In the genomic region with DNA sequence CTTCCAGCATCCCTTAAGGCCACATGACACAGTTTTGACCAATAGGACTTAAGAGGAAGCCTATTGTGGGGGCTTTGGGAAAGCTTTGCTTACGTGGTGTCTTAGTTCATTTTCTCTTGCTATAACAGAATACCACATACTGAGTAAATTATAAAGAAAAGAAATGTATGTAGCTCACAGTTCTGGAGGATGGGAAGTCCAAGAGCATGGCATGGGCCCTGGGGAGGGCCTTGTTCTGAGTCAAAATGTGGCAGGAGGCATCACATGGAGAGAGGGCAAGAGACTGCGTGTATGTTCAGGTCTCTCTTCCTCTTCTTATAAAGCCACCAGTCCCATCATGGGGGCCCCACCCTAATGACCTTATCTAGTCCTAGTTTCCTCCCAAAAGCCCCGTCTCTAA, we compare ENCODE assay signal across 26 cellular contexts.
"Had no signal": no experiment of that assay in that cellular context is flagged by ENCODE, and none has a peak within 500 bp of the region (broad histone marks: within the 10 kb centered on the region; RNA-seq: fewer than 3 reads in every experiment).

No MANE protein-coding gene starts in this region.

- H3K4me3 Mint-ChIP-seq: activated CD8-positive, alpha-beta memory T cell treated with anti-CD3 and anti-CD28 coated beads, Interleukin-2, amount 10 ng/mL, durations not matched to agents 7 days and 5 days; activated CD8-positive, alpha-beta T cell treated with anti-CD3 and anti-CD28 coated beads, Interleukin-2, amount 10 ng/mL, durations not matched to agents 7 days and 5 days; T-helper 17 cell had no signal

- DNase-seq: activated CD4-positive, alpha-beta T cell treated with anti-CD3 and anti-CD28 coated beads, Interleukin-2, amount 50 U/mL, for 1 hour; activated CD4-positive, CD25-positive, alpha-beta regulatory T cell treated with anti-CD3 and anti-CD28 coated beads, Interleukin-2, amount 50 U/mL, for 72 hours; activated CD8-positive, alpha-beta memory T cell treated with anti-CD3 and anti-CD28 coated beads, Interleukin-2, amount 10 ng/mL, durations not matched to agents 7 days and 5 days; activated CD8-positive, alpha-beta T cell treated with anti-CD3 and anti-CD28 coated beads, Interleukin-2, amount 10 ng/mL, durations not matched to agents 7 days and 5 days; activated naive CD4-positive, alpha-beta T cell; activated T-cell treated with anti-CD3 and anti-CD28 coated beads, Interleukin-2, amount 50 U/mL, for 48 hours; central memory CD4-positive, alpha-beta T cell; hippocampal formation; left cardiac atrium; left ventricle myocardium superior; ovary; sigmoid colon; small intestine; stimulated activated CD4-positive, alpha-beta T cell treated with anti-CD3 and anti-CD28 coated beads, Interleukin-4, amount 100 ng/mL, for 24 hours; stimulated activated naive CD4-positive, alpha-beta T cell; T-helper 17 cell; T1000; WERI-Rb-1 had no signal

- H3K27ac ChIP-seq: breast epithelium, gastroesophageal sphincter, ovary, sigmoid colon, tibial nerve, WERI-Rb-1 had no signal

- H3K4me3 ChIP-seq: breast epithelium, gastroesophageal sphincter, ovary, sigmoid colon, tibial nerve had no signal

- H3K9me3 ChIP-seq: breast epithelium, ovary, sigmoid colon had no signal

- H3K27me3 ChIP-seq: breast epithelium, gastroesophageal sphincter, ovary, sigmoid colon, tibial nerve had no signal

- H3K27ac Mint-ChIP-seq: activated CD8-positive, alpha-beta memory T cell treated with anti-CD3 and anti-CD28 coated beads, Interleukin-2, amount 10 ng/mL, durations not matched to agents 7 days and 5 days; activated CD8-positive, alpha-beta T cell treated with anti-CD3 and anti-CD28 coated beads, Interleukin-2, amount 10 ng/mL, durations not matched to agents 7 days and 5 days; activated naive CD4-positive, alpha-beta T cell treated with anti-CD3 and anti-CD28 coated beads, Interleukin-2, amount 50 U/mL, for 72 hours; activated T-helper 2 cell treated with anti-CD3 and anti-CD28 coated beads, Interferon-gamma antibody, Interleukin-2, Interleukin-4, amounts not matched to agents 10 μg/mL and 5 μg/mL and 100 μg/mL, durations not matched to agents 14 hours and 24 hours and 36 hours; progenitor cell of endocrine pancreas; T-helper 17 cell had no signal

- H3K9me3 Mint-ChIP-seq: activated T-helper 2 cell treated with anti-CD3 and anti-CD28 coated beads, Interferon-gamma antibody, Interleukin-2, Interleukin-4, amounts not matched to agents 10 μg/mL and 5 μg/mL and 100 μg/mL, durations not matched to agents 14 hours and 24 hours and 36 hours had no signal

- ATAC-seq: activated CD8-positive, alpha-beta memory T cell treated with anti-CD3 and anti-CD28 coated beads, Interleukin-2, amount 10 ng/mL, durations not matched to agents 7 days and 5 days; activated CD8-positive, alpha-beta T cell treated with anti-CD3 and anti-CD28 coated beads, Interleukin-2, amount 10 ng/mL, durations not matched to agents 7 days and 5 days; activated naive CD4-positive, alpha-beta T cell treated with anti-CD3 and anti-CD28 coated beads, Interleukin-2, amount 50 U/mL, for 72 hours; gastroesophageal sphincter; left cardiac atrium; left ventricle myocardium superior; T-helper 17 cell had no signal

- H3K27me3 Mint-ChIP-seq: activated CD8-positive, alpha-beta memory T cell treated with anti-CD3 and anti-CD28 coated beads, Interleukin-2, amount 10 ng/mL, durations not matched to agents 7 days and 5 days; progenitor cell of endocrine pancreas; T-helper 17 cell had no signal

- H3K4me1 ChIP-seq: sigmoid colon had no signal

- H3K36me3 ChIP-seq: breast epithelium, gastroesophageal sphincter, ovary, sigmoid colon, tibial nerve, WERI-Rb-1 had no signal

- FAIRE-seq: endothelial cell of umbilical vein, keratinocyte, small intestine had no signal

- H3K36me3 Mint-ChIP-seq: activated CD8-positive, alpha-beta memory T cell treated with anti-CD3 and anti-CD28 coated beads, Interleukin-2, amount 10 ng/mL, durations not matched to agents 7 days and 5 days had no signal
